ENCODE assay signal across 13 cellular contexts in genomic region chr20:48694466-48694865, GRCh38.
"Had no signal": no experiment of that assay in that cellular context is flagged by ENCODE, and none has a peak within 500 bp of the region (broad histone marks: within the 10 kb centered on the region; RNA-seq: fewer than 3 reads in every experiment).

No MANE protein-coding gene starts in this region.

- H3K27me3 Mint-ChIP-seq: naive B cell had no signal

- ATAC-seq: lower lobe of right lung, sciatic nerve had no signal

- H3K4me3 ChIP-seq: esophagus squamous epithelium, lower lobe of right lung, prostate gland, tibial artery, vagina had no signal

- H3K27me3 ChIP-seq: tibial artery, vagina had no signal

- H3K27ac ChIP-seq: esophagus squamous epithelium, lower lobe of right lung, prostate gland, tibial artery, vagina had no signal

- H3K9me3 ChIP-seq: esophagus squamous epithelium, lower lobe of right lung, prostate gland, tibial artery, vagina had no signal

- H3K9me3 Mint-ChIP-seq: immature natural killer cell, naive B cell had no signal

- DNase-seq: activated effector memory CD4-positive, alpha-beta T cell treated with Interleukin-2 at 50 U/mL for 16 hours; esophagus squamous epithelium; foreskin fibroblast; glutamatergic neuron; immature natural killer cell; lower lobe of right lung; naive B cell; occipital lobe; stimulated activated CD4-positive, alpha-beta T cell treated with anti-CD3 and anti-CD28 coated beads, Interleukin-12 subunit alpha, Interleukin-12 subunit beta, amount 100 ng/mL, for 4 hours; tibial artery had no signal

- H3K4me1 ChIP-seq: prostate gland, vagina had no signal

- H3K4me3 Mint-ChIP-seq: immature natural killer cell, naive B cell had no signal

- H3K36me3 ChIP-seq: prostate gland, vagina had no signal
